In genomic region chr9:95024097-95024671, GRCh38 we compare ENCODE assay signal across 1 cellular context.
TF ChIP-seq lines count a peak whose summit lies in the region.

No MANE protein-coding gene starts in this region.

TF ChIP-seq in HepG2, 621 proteins besides CTCF, POLR2A, EP300 and RAD21 (continued from another document and continues in another):
- TF ChIP-seq ELK4 (CRISPR knock-in tag; IDR thresholded peaks at IDR 0.05; ENCODE audit: borderline replicate concordance) (no peak), RAD51 (IDR thresholded peaks at IDR 0.05; ENCODE audit: borderline replicate concordance) (no peak), ZNF7 (CRISPR knock-in tag; IDR thresholded peaks at IDR 0.05) (no peak), NR0B2 (CRISPR knock-in tag; IDR thresholded peaks at IDR 0.05) (no peak), HMGXB4 (CRISPR knock-in tag; IDR thresholded peaks at IDR 0.05; ENCODE audit: borderline replicate concordance in 1 of 2, low read depth in 1 of 2) (peak in 1 of 2 experiments; percentile 23; a peak in 1 of 4 replicates), MAFG (CRISPR knock-in tag; IDR thresholded peaks at IDR 0.05) (no peak), ZFP82 (CRISPR knock-in tag; IDR thresholded peaks at IDR 0.05; ENCODE audit: borderline replicate concordance) (no peak), ZNF816 (CRISPR knock-in tag; IDR thresholded peaks at IDR 0.05; ENCODE audit: borderline replicate concordance) (no peak), E2F2 (CRISPR knock-in tag; IDR thresholded peaks at IDR 0.05; ENCODE audit: borderline replicate concordance) (no peak), TCF12 (IDR thresholded peaks at IDR 0.05) (no peak), TCF12 (CRISPR knock-in tag; IDR thresholded peaks at IDR 0.05) (no peak), ZNF569 (CRISPR knock-in tag; IDR thresholded peaks at IDR 0.05; ENCODE audit: borderline replicate concordance) (no peak), GPN1 (CRISPR knock-in tag; IDR thresholded peaks at IDR 0.05; ENCODE audit: borderline replicate concordance) (no peak), ZNF740 (CRISPR knock-in tag; IDR thresholded peaks at IDR 0.05) (no peak), PHB2 (IDR thresholded peaks at IDR 0.05; ENCODE audit: partially characterized antibody) (no peak), PBX2 (CRISPR knock-in tag; IDR thresholded peaks at IDR 0.05) (no peak), YY1 (IDR thresholded peaks at IDR 0.05; ENCODE audit: insufficient read depth, insufficient replicate concordance, low read depth, low read length) (peak; percentile 25), MYPOP (CRISPR knock-in tag; IDR thresholded peaks at IDR 0.05) (no peak), ZNF589 (CRISPR knock-in tag; conservative IDR thresholded peaks at IDR 0.05) (no peak), REPIN1 (CRISPR knock-in tag; IDR thresholded peaks at IDR 0.05; ENCODE audit: borderline replicate concordance, low read depth) (no peak), ZNF597 (CRISPR knock-in tag; IDR thresholded peaks at IDR 0.05) (no peak), RNF2 (conservative IDR thresholded peaks at IDR 0.05; ENCODE audit: low read depth) (no peak), THYN1 (CRISPR knock-in tag; IDR thresholded peaks at IDR 0.05; ENCODE audit: borderline replicate concordance, low read depth) (no peak), ZFX (CRISPR knock-in tag; IDR thresholded peaks at IDR 0.05; ENCODE audit: low read depth) (peak; percentile 81), ZSCAN20 (CRISPR knock-in tag; IDR thresholded peaks at IDR 0.05; ENCODE audit: borderline replicate concordance) (no peak), ATF1 (CRISPR knock-in tag; IDR thresholded peaks at IDR 0.05) (no peak), ZNF713 (CRISPR knock-in tag; IDR thresholded peaks at IDR 0.05) (no peak), HDAC6 (IDR thresholded peaks at IDR 0.05; ENCODE audit: low read depth, low read length) (no peak), HNF4G (IDR thresholded peaks at IDR 0.05; ENCODE audit: borderline replicate concordance, low read depth, low read length) (peak; percentile 63), HNF4G (CRISPR knock-in tag; IDR thresholded peaks at IDR 0.05; ENCODE audit: borderline replicate concordance, low read depth) (no peak), CSRNP1 (CRISPR knock-in tag; IDR thresholded peaks at IDR 0.05) (no peak), PATZ1 (CRISPR knock-in tag; IDR thresholded peaks at IDR 0.05) (no peak; the same call in none of the 2 replicates), ZNF512B (CRISPR knock-in tag; IDR thresholded peaks at IDR 0.05; ENCODE audit: borderline replicate concordance) (no peak), GABPB1 (CRISPR knock-in tag; IDR thresholded peaks at IDR 0.05) (peak; percentile 23), GTF3A (CRISPR knock-in tag; conservative IDR thresholded peaks at IDR 0.05) (no peak), ZNF160 (CRISPR knock-in tag; IDR thresholded peaks at IDR 0.05) (no peak), AGO1 (IDR thresholded peaks at IDR 0.05; ENCODE audit: low read depth, low read length, poor library complexity, severe bottlenecking) (no peak), NFYC (CRISPR knock-in tag; IDR thresholded peaks at IDR 0.05) (peak; percentile 45; the same call in 1 of the 2 replicates), CENPT (CRISPR knock-in tag; IDR thresholded peaks at IDR 0.05; ENCODE audit: low read depth) (no peak), HNF1B (CRISPR knock-in tag; IDR thresholded peaks at IDR 0.05) (peak; percentile 70), ETS1 (CRISPR knock-in tag; IDR thresholded peaks at IDR 0.05) (no peak)
